Comparison of ENCODE assay signal across 8 cellular contexts in genomic region chr7:103074519-103075336, GRCh38. TPM values are rescaled to one million over a fixed set of nuclear protein-coding genes. Genes with fewer than 3 reads are reported as not detected.
DNase-seq lines count a peak whose midpoint lies in the region; ATAC-seq and TF ChIP-seq lines count a peak whose summit lies in the region.

TSS of gene ARMC10 (plus strand) at chr7:103075140. CDS start at chr7:103075273, 133 bp downstream.
TSS of gene FBXL13 (minus strand) at chr7:103074796.

- H3K27ac Mint-ChIP-seq in type B pancreatic cell: peak within 1 kb of the TSS; percentile 96

- peaks cover 9% of the 10 kb centered on the region for H3K4me1 ChIP-seq in cardiac muscle cell (ENCODE audit: low read depth)

- TF ChIP-seq CTCF in GM12873 (IDR thresholded peaks at IDR 0.05; ENCODE audit: insufficient read depth, low read depth, low read length, missing control alignments) (peak; percentile 6), cardiac muscle cell (IDR thresholded peaks at IDR 0.05; ENCODE audit: low read depth, low read length) (peak; percentile 19), type B pancreatic cell (conservative IDR thresholded peaks at IDR 0.05) (peak; percentile 44)

- no peaks in the 10 kb centered on the region for H3K9me3 Mint-ChIP-seq in type B pancreatic cell

- H3K4me3 Mint-ChIP-seq in type B pancreatic cell: peak within 1 kb of the TSS; percentile 97

- H3K27ac ChIP-seq in cardiac muscle cell: peak within 1 kb of the TSS; percentile 72

- H3K27me3 ChIP-seq in cardiac muscle cell: no peaks in the 10 kb centered on the region

- no peaks in the 10 kb centered on the region for H3K9me3 ChIP-seq in cardiac muscle cell (ENCODE audit: low read depth)

- DNase-seq in NCI-H1105 treated with DMSO at 0.1 percent for 48 hours (lab: John Stamatoyannopoulos, UW): peak; percentile 89
- peak; percentile 91 for DNase-seq in SKM-1 treated with dmso at 0.1 percent for 144 hours (lab: John Stamatoyannopoulos, UW; ENCODE audit: unreplicated experiment)
- peak; percentile 76 for DNase-seq in activated naive CD8-positive, alpha-beta T cell treated with anti-CD3 and anti-CD28 coated beads, Interleukin-2, amount 50 U/mL, for 16 hours (ENCODE audit: low read depth, low spot score)
- peak; percentile 92 to 94 for DNase-seq in cardiac muscle cell (ENCODE audit: low read depth in 1 of 2, low spot score in 1 of 2)
- DNase-seq in pons (ENCODE audit: low spot score): peak; percentile 90
- DNase-seq in type B pancreatic cell (ENCODE audit: extremely low spot score, unreplicated experiment): peak; percentile 94

- H3K27me3 Mint-ChIP-seq in type B pancreatic cell: no peaks in the 10 kb centered on the region

- peak within 1 kb of the TSS; percentile 78 for H3K4me3 ChIP-seq in cardiac muscle cell

- no peaks in the 10 kb centered on the region for H3K36me3 ChIP-seq in cardiac muscle cell

- H3K4me1 Mint-ChIP-seq in type B pancreatic cell (ENCODE audit: unreplicated experiment): peaks cover 19% of the 10 kb centered on the region

- peak; percentile 91 for ATAC-seq in HG02759 (IDR thresholded peaks at IDR 0.05; ENCODE audit: unreplicated experiment)

- H3K36me3 Mint-ChIP-seq in type B pancreatic cell: no peaks in the 10 kb centered on the region

RNA-seq across cellular contexts. Expression of gene ARMC10, which starts in this region (rescaled TPM):
- 29.7 and 33.9 TPM in 2 replicates for total RNA-seq in cardiac muscle cell
- 38.4 and 57.6 TPM in 2 replicates for polyA plus RNA-seq in cardiac muscle cell
- total RNA-seq in type B pancreatic cell (ENCODE audit: low replicate concordance): 30.0 and 36.5 TPM in 2 replicates

RNA-seq across cellular contexts. Expression of gene FBXL13, which starts in this region (rescaled TPM):
- total RNA-seq in cardiac muscle cell (1.8 and 2.2 TPM in 2 replicates), type B pancreatic cell (ENCODE audit: low replicate concordance) (1.1 and 4.0 TPM in 2 replicates)
- 2.1 and 3.4 TPM in 2 replicates for polyA plus RNA-seq in cardiac muscle cell

Comparison
In these comparisons a context has a peak if more than half of its experiments do, and no peak if none do; other contexts are left out.
1. Peak in every context shown above with its lines: DNase-seq, ATAC-seq, H3K4me3 ChIP-seq and H3K27ac ChIP-seq.